Comparison of ENCODE assay signal across 15 cellular contexts in genomic region chr19:34282611-34283519, GRCh38. TPM values are rescaled to one million over a fixed set of nuclear protein-coding genes. Genes with fewer than 3 reads are reported as not detected.
DNase-seq lines count a peak whose midpoint lies in the region; ATAC-seq and TF ChIP-seq lines count a peak whose summit lies in the region.
"Had no signal": no experiment of that assay in that cellular context is flagged by ENCODE, and none has a peak within 500 bp of the region (broad histone marks: within the 10 kb centered on the region; RNA-seq: fewer than 3 reads in every experiment).

No MANE protein-coding gene starts in this region.

- H3K79me2 ChIP-seq in HCT116 (ENCODE audit: insufficient read depth, low read length) (peaks cover 15% of the 10 kb centered on the region), PC-3 (ENCODE audit: low read length) (no peaks in the 10 kb centered on the region), osteoblast (ENCODE audit: insufficient read depth, low read length) (peaks cover 71% of the 10 kb centered on the region)

- no peak for TF ChIP-seq CTCF in HCT116 (IDR thresholded peaks at IDR 0.05 in 2 of 3, conservative IDR thresholded peaks at IDR 0.05 in 1 of 3; ENCODE audit: borderline replicate concordance in 1 of 3, insufficient read depth in 1 of 3, low read depth in 2 of 3, low read length in 2 of 3)
- no peak for TF ChIP-seq CTCF in PC-3 (conservative IDR thresholded peaks at IDR 0.05; ENCODE audit: low read depth, low read length)
- no peak for TF ChIP-seq CTCF in osteoblast (IDR thresholded peaks at IDR 0.05; ENCODE audit: extremely low read depth, low read depth, low read length)

- POLR2A ChIA-PET in HCT116 (lab: Charles Lee) (no interaction called here), PC-3 (lab: Charles Lee; ENCODE audit: unreplicated experiment) (no interaction called here)

- H3K27me3 ChIP-seq in HCT116 (ENCODE audit: insufficient read depth, low read length) (no peaks in the 10 kb centered on the region), PC-3 (ENCODE audit: low read length) (no peaks in the 10 kb centered on the region), osteoblast (ENCODE audit: insufficient read depth, low read length) (no peaks in the 10 kb centered on the region)

- H2AFZ ChIP-seq in HCT116 (ENCODE audit: low read depth, low read length, poor library complexity, severe bottlenecking) = no peak overlapping the region
- H2AFZ ChIP-seq in PC-3 (ENCODE audit: low read length) = no peak overlapping the region
- no peak overlapping the region for H2AFZ ChIP-seq in osteoblast (ENCODE audit: low read length)

- H3K4me2 ChIP-seq in HCT116 (ENCODE audit: low read length) (peak overlapping the region; percentile 15), PC-3 (ENCODE audit: low read length) (peak overlapping the region; percentile 20; the same call in 1 of the 2 replicates), osteoblast (ENCODE audit: insufficient read depth, low read length) (no peak overlapping the region)
- H3K4me2 ChIP-seq: smooth muscle cell had no signal

- CTCF ChIA-PET in HCT116 (lab: Charles Lee) (no interaction called here), PC-3 (lab: Charles Lee) (interaction anchor here (0.6 kb wide), 1 partner anchor 76 kb away, joined by 4 read pairs; no protein-coding TSS in a partner anchor)

- ATAC-seq in HCT116 (no peak), PC-3 (peak; percentile 29; the same call in 1 of the 2 replicates)
- ATAC-seq: Right ventricle myocardium inferior had no signal

- H4K20me1 ChIP-seq in HCT116 (ENCODE audit: insufficient read depth) (peaks cover 4% of the 10 kb centered on the region; the same call in 1 of the 2 replicates), PC-3 (ENCODE audit: low read length) (peaks cover 4% of the 10 kb centered on the region; the same call in 1 of the 2 replicates), osteoblast (ENCODE audit: insufficient read depth, low read length) (no peaks in the 10 kb centered on the region)

- H3K36me3 ChIP-seq in HCT116 (ENCODE audit: control insufficient read depth in 1 of 2, insufficient read depth in 2 of 2, low read length in 2 of 2) = peaks cover 0 to 7% of the 10 kb centered on the region in 2 experiments; a peak in 1 of 4 replicates
- H3K36me3 ChIP-seq in PC-3 (ENCODE audit: low read depth, low read length) = no peaks in the 10 kb centered on the region
- H3K36me3 ChIP-seq in osteoblast (ENCODE audit: insufficient read depth, low read length) = peaks cover 10% of the 10 kb centered on the region

- TF ChIP-seq POLR2A in HCT116 (IDR thresholded peaks at IDR 0.05; ENCODE audit: borderline replicate concordance, extremely low read depth, insufficient read depth, insufficient read length) = no peak

- TF ChIP-seq RAD21 in HCT116 (IDR thresholded peaks at IDR 0.05; ENCODE audit: low read depth) = 0 out of 2 replicates have a peak, but pooled peaks have one; percentile 6

- no peaks in the 10 kb centered on the region for H3F3A ChIP-seq in PC-3 (ENCODE audit: low read length, unreplicated experiment)

- no peak for DNase-seq in HCT116 (ENCODE audit: low read depth, low spot score)
- DNase-seq in PC-3 = peak; percentile 66
- DNase-seq in dermis blood vessel endothelial cell = peak; percentile 50
- peak; percentile 61 for DNase-seq in osteoblast (ENCODE audit: insufficient read length, low spot score, missing footprints)
- no peak for DNase-seq in COLO668 (lab: John Stamatoyannopoulos, UW; ENCODE audit: unreplicated experiment)
- no peak for DNase-seq in DMS 273 (lab: John Stamatoyannopoulos, UW; ENCODE audit: unreplicated experiment)
- no peak for DNase-seq in EL
- DNase-seq: activated CD4-positive, alpha-beta T cell treated with anti-CD3 and anti-CD28 coated beads for 1 hour; activated gamma-delta T cell treated with Interleukin-2 at 50 U/mL for 16 hours; NCI-H1105; NCI-H2171 treated with DMSO at 0.1 percent for 48 hours; posterior cingulate gyrus; T-helper 2 cell had no signal

- BruUV-seq in HCT116 (replicated peaks; lab: Mats Ljungman, UMichigan) = no TSS peak
- BruUV-seq in PC-3 (replicated peaks; lab: Mats Ljungman, UMichigan) = no TSS peak

- H3K27ac ChIP-seq in HCT116 (ENCODE audit: low read depth, low read length) = no peak overlapping the region
- H3K27ac ChIP-seq in PC-3 (ENCODE audit: low read length) = no peak overlapping the region
- H3K27ac ChIP-seq in osteoblast (ENCODE audit: low read depth, low read length) = no peak overlapping the region

- RAD21 ChIA-PET in HCT116 (lab: Charles Lee; ENCODE audit: low non-redundant PET in 1 of 2, low total read pairs in 2 of 2, uncharacterized antibody in 2 of 2, unreplicated experiment in 2 of 2) = no interaction called here

- H3K4me3 ChIP-seq in HCT116 (replicated peaks in 1 of 2; ENCODE audit: low read depth in 1 of 2, low read length in 2 of 2) (no peak overlapping the region), PC-3 (ENCODE audit: low read length) (no peak overlapping the region), osteoblast (ENCODE audit: insufficient read depth, low read length) (no peak overlapping the region)
- H3K4me3 ChIP-seq: smooth muscle cell had no signal

- H3K4me1 ChIP-seq in HCT116 (ENCODE audit: control insufficient read depth in 1 of 2, insufficient read depth in 2 of 2, low read length in 2 of 2) (peaks cover 8 to 15% of the 10 kb centered on the region in 2 experiments; a peak in 3 of 4 replicates), PC-3 (ENCODE audit: insufficient read depth, low read length) (peaks cover 9% of the 10 kb centered on the region), osteoblast (ENCODE audit: insufficient read depth, low read length) (no peaks in the 10 kb centered on the region)

- H3K9me3 ChIP-seq in HCT116 (ENCODE audit: control insufficient read depth in 1 of 2, insufficient read depth in 1 of 2, low read depth in 1 of 2, low read length in 2 of 2) = no peaks in the 10 kb centered on the region
- H3K9me3 ChIP-seq in PC-3 (ENCODE audit: low read length) = no peaks in the 10 kb centered on the region
- no peaks in the 10 kb centered on the region for H3K9me3 ChIP-seq in osteoblast (ENCODE audit: low read depth, low read length)

- H3K9ac ChIP-seq in HCT116 (ENCODE audit: low read length) (no peak overlapping the region), PC-3 (ENCODE audit: low read length) (no peak overlapping the region)

- H3K9me2 ChIP-seq in HCT116 (ENCODE audit: insufficient read depth) (no peaks in the 10 kb centered on the region), PC-3 (replicated peaks; ENCODE audit: low read length) (no peaks in the 10 kb centered on the region)

- intact Hi-C loops in HCT116 (cut with micrococcal nuclease) = no loop called here
- intact Hi-C loops in PC-3 (cut with micrococcal nuclease) = no loop called here

TF ChIP-seq in HCT116, 20 proteins besides CTCF, POLR2A, EP300 and RAD21:
- no peak for TF ChIP-seq REST (IDR thresholded peaks at IDR 0.05; ENCODE audit: low read depth)
- TF ChIP-seq SRF (IDR thresholded peaks at IDR 0.05; ENCODE audit: low read depth) = no peak
- TF ChIP-seq ELF1 (IDR thresholded peaks at IDR 0.05; ENCODE audit: borderline replicate concordance, low read depth) = no peak
- TF ChIP-seq JUND (IDR thresholded peaks at IDR 0.05) = no peak
- TF ChIP-seq SIN3A (IDR thresholded peaks at IDR 0.05; ENCODE audit: low read depth) = no peak
- no peak for TF ChIP-seq ZNF274 (IDR thresholded peaks at IDR 0.05; ENCODE audit: low read depth, low read length)
- TF ChIP-seq MAX (IDR thresholded peaks at IDR 0.05) = no peak
- no peak for TF ChIP-seq POLR2AphosphoS5 (IDR thresholded peaks at IDR 0.05; ENCODE audit: low read depth, low read length)
- TF ChIP-seq CBX3 (IDR thresholded peaks at IDR 0.05; ENCODE audit: low read depth) = no peak
- TF ChIP-seq TCF7L2 (IDR thresholded peaks at IDR 0.05; ENCODE audit: borderline replicate concordance, extremely low read depth, insufficient read depth, insufficient read length) = no peak
- no peak for TF ChIP-seq EGR1 (IDR thresholded peaks at IDR 0.05; ENCODE audit: low read depth)

RNA-seq across cellular contexts. Expression of gene GARRE1, which starts 28.5 kb away (rescaled TPM):
- total RNA-seq in HCT116 (2021; ENCODE audit: unreplicated experiment) (16.9 TPM), PC-3 (2014; rRNA removed) (6.1 and 6.3 TPM in 2 replicates), dermis blood vessel endothelial cell (62.1 and 68.6 TPM in 2 replicates), osteoblast (25.0 and 29.8 TPM in 2 replicates)
- 9.1 and 10.8 TPM in 2 replicates for polyA plus RNA-seq in HCT116 (2012)

Comparison
In these comparisons a context has a peak if more than half of its experiments do, and no peak if none do; other contexts are left out.
1. DNase-seq: peak in PC-3 (single experiment), dermis blood vessel endothelial cell (single experiment) and osteoblast (single experiment); none in HCT116 (single experiment), COLO668 (single experiment), DMS 273 (single experiment) and EL (single experiment).